In genomic region chrY:14524246-14525180, GRCh38 we compare ENCODE assay signal across 8 cellular contexts. TPM values are rescaled to one million over a fixed set of nuclear protein-coding genes. Genes with fewer than 3 reads are reported as not detected.
DNase-seq lines count a peak whose midpoint lies in the region; ATAC-seq and FAIRE-seq lines count a peak whose summit lies in the region.

TSS of gene NLGN4Y (plus strand) at chrY:14524529. CDS start at chrY:14622120, 97,591 bp downstream.

- DNase-seq in brain pericyte (ENCODE audit: low read depth, low spot score) = peak; percentile 21
- DNase-seq in myocyte (ENCODE audit: low read depth) = peak; percentile 14
- DNase-seq in HTR-8/SVneo (ENCODE audit: insufficient read length, low spot score) = no peak
- no peak for DNase-seq in HK-2 (ENCODE audit: unreplicated experiment)
- no peak for DNase-seq in urothelium cell line (ENCODE audit: low spot score)

- FAIRE-seq in HTR-8/SVneo (lab: Jason Lieb, UNC) = no peak
- FAIRE-seq in urothelium cell line (lab: Jason Lieb, UNC) = no peak

- ATAC-seq in GM19025 (IDR thresholded peaks at IDR 0.05; ENCODE audit: low read depth, unreplicated experiment) (peak; percentile 55), HG03469 (IDR thresholded peaks at IDR 0.05; ENCODE audit: unreplicated experiment) (peak; percentile 52), HG02840 (IDR thresholded peaks at IDR 0.05; ENCODE audit: low FRiP score, unreplicated experiment) (no peak)

RNA-seq across cellular contexts. Expression of gene NLGN4Y, which starts in this region (rescaled TPM):
- 1.7 and 6.5 TPM in 2 replicates for total RNA-seq in myocyte
- polyA plus RNA-seq in myocyte (2012) = 0.73 TPM

Comparison
In these comparisons a context has a peak if more than half of its experiments do, and no peak if none do; other contexts are left out.
1. DNase-seq: peak in brain pericyte (single experiment) and myocyte (single experiment); none in HTR-8/SVneo (single experiment), HK-2 (single experiment) and urothelium cell line (single experiment).